In the genomic region with DNA sequence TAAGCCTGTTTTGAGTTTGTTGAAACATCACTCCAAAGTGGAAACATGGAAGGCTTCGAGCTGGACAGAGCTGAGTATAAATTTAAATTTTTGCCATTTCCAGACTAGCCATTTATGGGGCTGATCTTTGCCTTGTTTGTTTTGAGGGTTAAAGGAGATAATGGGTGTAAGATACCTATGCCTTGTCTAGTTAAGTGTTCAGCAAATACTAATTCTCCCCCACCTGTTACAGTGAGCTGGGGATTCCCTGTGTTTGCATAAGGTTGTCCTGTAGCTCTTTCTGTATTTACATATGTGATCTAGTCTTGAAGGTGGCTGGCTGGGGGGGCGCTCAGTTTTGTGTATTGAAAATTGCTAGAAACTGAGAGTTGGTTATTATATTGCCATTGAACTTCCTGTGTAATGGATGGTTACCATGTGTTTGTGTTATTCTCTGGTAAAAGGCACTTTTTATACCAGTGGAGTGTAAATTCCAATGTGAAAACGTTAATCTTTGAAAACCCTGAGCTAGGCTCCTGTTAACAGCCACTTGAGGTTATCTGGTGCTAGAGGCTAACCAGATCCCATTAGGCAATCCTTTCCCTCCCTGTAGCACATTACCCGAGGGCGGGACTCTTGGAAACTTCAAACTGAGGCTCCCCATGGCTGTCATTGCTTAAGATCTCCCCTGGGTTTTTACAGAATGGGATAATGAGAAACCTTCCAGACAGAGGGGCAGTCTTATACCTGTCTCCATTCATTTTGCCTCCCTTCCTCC, we compare ENCODE assay signal across 1 cellular context.
TF ChIP-seq lines count a peak whose summit lies in the region.

No MANE protein-coding gene starts in this region.

TF ChIP-seq in HepG2, 621 proteins besides CTCF, POLR2A, EP300 and RAD21 (continued from another document and continues in another):
- TF ChIP-seq SP1 (IDR thresholded peaks at IDR 0.05), result no peak
- TF ChIP-seq SP1 (CRISPR knock-in tag; IDR thresholded peaks at IDR 0.05), result no peak
- TF ChIP-seq ZNF484 (CRISPR knock-in tag; IDR thresholded peaks at IDR 0.05; ENCODE audit: borderline replicate concordance, low read depth), result no peak
- TF ChIP-seq ZFP37 (CRISPR knock-in tag; IDR thresholded peaks at IDR 0.05; ENCODE audit: borderline replicate concordance), result no peak
- no peak for TF ChIP-seq U2AF2 (IDR thresholded peaks at IDR 0.05; ENCODE audit: low read depth, low read length)
- TF ChIP-seq ZNF678 (CRISPR knock-in tag; IDR thresholded peaks at IDR 0.05), result no peak
- no peak for TF ChIP-seq NAIF1 (CRISPR knock-in tag; IDR thresholded peaks at IDR 0.05; ENCODE audit: borderline replicate concordance)
- TF ChIP-seq ZNF281 (CRISPR knock-in tag; IDR thresholded peaks at IDR 0.05; ENCODE audit: borderline replicate concordance), result peak; percentile 74; the same call in 1 of the 2 replicates
- TF ChIP-seq ZBTB1 (CRISPR knock-in tag; IDR thresholded peaks at IDR 0.05; ENCODE audit: borderline replicate concordance), result no peak
- no peak for TF ChIP-seq RFXANK (CRISPR knock-in tag; IDR thresholded peaks at IDR 0.05)
- no peak for TF ChIP-seq ATAD3A (CRISPR knock-in tag; IDR thresholded peaks at IDR 0.05)
- no peak for TF ChIP-seq NONO (IDR thresholded peaks at IDR 0.05)
- no peak; the same call in 1 of the 2 replicates for TF ChIP-seq NONO (CRISPR knock-in tag; conservative IDR thresholded peaks at IDR 0.05)
- no peak for TF ChIP-seq NFKBIZ (CRISPR knock-in tag; IDR thresholded peaks at IDR 0.05)
- TF ChIP-seq, protein P1, sequence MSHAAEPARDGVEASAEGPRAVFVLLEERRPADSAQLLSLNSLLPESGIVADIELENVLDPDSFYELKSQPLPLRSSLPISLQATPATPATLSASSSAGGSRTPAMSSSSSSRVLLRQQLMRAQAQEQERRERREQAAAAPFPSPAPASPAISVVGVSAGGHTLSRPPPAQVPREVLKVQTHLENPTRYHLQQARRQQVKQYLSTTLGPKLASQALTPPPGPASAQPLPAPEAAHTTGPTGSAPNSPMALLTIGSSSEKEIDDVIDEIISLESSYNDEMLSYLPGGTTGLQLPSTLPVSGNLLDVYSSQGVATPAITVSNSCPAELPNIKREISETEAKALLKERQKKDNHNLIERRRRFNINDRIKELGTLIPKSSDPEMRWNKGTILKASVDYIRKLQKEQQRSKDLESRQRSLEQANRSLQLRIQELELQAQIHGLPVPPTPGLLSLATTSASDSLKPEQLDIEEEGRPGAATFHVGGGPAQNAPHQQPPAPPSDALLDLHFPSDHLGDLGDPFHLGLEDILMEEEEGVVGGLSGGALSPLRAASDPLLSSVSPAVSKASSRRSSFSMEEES (CRISPR knock-in tag; IDR thresholded peaks at IDR 0.05), result no peak
- no peak for TF ChIP-seq FOXK2 (IDR thresholded peaks at IDR 0.05)
- no peak for TF ChIP-seq TOE1 (CRISPR knock-in tag; IDR thresholded peaks at IDR 0.05)
- TF ChIP-seq PHF21A (CRISPR knock-in tag; IDR thresholded peaks at IDR 0.05), result peak; percentile 78
- no peak for TF ChIP-seq ZNF225 (CRISPR knock-in tag; IDR thresholded peaks at IDR 0.05)
- TF ChIP-seq, protein P2, sequence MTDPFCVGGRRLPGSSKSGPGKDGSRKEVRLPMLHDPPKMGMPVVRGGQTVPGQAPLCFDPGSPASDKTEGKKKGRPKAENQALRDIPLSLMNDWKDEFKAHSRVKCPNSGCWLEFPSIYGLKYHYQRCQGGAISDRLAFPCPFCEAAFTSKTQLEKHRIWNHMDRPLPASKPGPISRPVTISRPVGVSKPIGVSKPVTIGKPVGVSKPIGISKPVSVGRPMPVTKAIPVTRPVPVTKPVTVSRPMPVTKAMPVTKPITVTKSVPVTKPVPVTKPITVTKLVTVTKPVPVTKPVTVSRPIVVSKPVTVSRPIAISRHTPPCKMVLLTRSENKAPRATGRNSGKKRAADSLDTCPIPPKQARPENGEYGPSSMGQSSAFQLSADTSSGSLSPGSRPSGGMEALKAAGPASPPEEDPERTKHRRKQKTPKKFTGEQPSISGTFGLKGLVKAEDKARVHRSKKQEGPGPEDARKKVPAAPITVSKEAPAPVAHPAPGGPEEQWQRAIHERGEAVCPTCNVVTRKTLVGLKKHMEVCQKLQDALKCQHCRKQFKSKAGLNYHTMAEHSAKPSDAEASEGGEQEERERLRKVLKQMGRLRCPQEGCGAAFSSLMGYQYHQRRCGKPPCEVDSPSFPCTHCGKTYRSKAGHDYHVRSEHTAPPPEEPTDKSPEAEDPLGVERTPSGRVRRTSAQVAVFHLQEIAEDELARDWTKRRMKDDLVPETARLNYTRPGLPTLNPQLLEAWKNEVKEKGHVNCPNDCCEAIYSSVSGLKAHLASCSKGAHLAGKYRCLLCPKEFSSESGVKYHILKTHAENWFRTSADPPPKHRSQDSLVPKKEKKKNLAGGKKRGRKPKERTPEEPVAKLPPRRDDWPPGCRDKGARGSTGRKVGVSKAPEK (CRISPR knock-in tag; IDR thresholded peaks at IDR 0.05; ENCODE audit: borderline replicate concordance), result no peak
- TF ChIP-seq ZNF160 (CRISPR knock-in tag; IDR thresholded peaks at IDR 0.05), result no peak
- no peak for TF ChIP-seq ZSCAN22 (CRISPR knock-in tag; IDR thresholded peaks at IDR 0.05)
- TF ChIP-seq, protein P3, sequence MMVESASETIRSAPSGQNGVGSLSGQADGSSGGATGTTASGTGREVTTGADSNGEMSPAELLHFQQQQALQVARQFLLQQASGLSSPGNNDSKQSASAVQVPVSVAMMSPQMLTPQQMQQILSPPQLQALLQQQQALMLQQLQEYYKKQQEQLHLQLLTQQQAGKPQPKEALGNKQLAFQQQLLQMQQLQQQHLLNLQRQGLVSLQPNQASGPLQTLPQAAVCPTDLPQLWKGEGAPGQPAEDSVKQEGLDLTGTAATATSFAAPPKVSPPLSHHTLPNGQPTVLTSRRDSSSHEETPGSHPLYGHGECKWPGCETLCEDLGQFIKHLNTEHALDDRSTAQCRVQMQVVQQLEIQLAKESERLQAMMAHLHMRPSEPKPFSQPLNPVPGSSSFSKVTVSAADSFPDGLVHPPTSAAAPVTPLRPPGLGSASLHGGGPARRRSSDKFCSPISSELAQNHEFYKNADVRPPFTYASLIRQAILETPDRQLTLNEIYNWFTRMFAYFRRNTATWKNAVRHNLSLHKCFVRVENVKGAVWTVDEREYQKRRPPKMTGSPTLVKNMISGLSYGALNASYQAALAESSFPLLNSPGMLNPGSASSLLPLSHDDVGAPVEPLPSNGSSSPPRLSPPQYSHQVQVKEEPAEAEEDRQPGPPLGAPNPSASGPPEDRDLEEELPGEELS (CRISPR knock-in tag; IDR thresholded peaks at IDR 0.05), result peak; percentile 87
- TF ChIP-seq ZNF224 (CRISPR knock-in tag; IDR thresholded peaks at IDR 0.05), result no peak
- no peak for TF ChIP-seq U2AF1 (optimal IDR thresholded peaks at IDR 0.05; ENCODE audit: low read depth, low read length)
- TF ChIP-seq ZNF740 (CRISPR knock-in tag; IDR thresholded peaks at IDR 0.05), result peak; percentile 94
- no peak for TF ChIP-seq NR3C1 (CRISPR knock-in tag; IDR thresholded peaks at IDR 0.05)
- TF ChIP-seq, protein P4, sequence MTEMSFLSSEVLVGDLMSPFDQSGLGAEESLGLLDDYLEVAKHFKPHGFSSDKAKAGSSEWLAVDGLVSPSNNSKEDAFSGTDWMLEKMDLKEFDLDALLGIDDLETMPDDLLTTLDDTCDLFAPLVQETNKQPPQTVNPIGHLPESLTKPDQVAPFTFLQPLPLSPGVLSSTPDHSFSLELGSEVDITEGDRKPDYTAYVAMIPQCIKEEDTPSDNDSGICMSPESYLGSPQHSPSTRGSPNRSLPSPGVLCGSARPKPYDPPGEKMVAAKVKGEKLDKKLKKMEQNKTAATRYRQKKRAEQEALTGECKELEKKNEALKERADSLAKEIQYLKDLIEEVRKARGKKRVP (CRISPR knock-in tag; IDR thresholded peaks at IDR 0.05), result peak in 1 of 2 experiments; percentile 37; a peak in 1 of 4 replicates
- TF ChIP-seq ADNP (CRISPR knock-in tag; IDR thresholded peaks at IDR 0.05), result no peak
- TF ChIP-seq ZNF260 (CRISPR knock-in tag; IDR thresholded peaks at IDR 0.05; ENCODE audit: borderline replicate concordance, low read depth), result no peak
- no peak for TF ChIP-seq ATM (IDR thresholded peaks at IDR 0.05; ENCODE audit: borderline replicate concordance)
- TF ChIP-seq, protein P5, sequence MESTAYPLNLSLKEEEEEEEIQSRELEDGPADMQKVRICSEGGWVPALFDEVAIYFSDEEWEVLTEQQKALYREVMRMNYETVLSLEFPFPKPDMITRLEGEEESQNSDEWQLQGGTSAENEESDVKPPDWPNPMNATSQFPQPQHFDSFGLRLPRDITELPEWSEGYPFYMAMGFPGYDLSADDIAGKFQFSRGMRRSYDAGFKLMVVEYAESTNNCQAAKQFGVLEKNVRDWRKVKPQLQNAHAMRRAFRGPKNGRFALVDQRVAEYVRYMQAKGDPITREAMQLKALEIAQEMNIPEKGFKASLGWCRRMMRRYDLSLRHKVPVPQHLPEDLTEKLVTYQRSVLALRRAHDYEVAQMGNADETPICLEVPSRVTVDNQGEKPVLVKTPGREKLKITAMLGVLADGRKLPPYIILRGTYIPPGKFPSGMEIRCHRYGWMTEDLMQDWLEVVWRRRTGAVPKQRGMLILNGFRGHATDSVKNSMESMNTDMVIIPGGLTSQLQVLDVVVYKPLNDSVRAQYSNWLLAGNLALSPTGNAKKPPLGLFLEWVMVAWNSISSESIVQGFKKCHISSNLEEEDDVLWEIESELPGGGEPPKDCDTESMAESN (CRISPR knock-in tag; conservative IDR thresholded peaks at IDR 0.05), result 0 out of 2 replicates have a peak, but pooled peaks have one; percentile 15
- TF ChIP-seq, protein P6, sequence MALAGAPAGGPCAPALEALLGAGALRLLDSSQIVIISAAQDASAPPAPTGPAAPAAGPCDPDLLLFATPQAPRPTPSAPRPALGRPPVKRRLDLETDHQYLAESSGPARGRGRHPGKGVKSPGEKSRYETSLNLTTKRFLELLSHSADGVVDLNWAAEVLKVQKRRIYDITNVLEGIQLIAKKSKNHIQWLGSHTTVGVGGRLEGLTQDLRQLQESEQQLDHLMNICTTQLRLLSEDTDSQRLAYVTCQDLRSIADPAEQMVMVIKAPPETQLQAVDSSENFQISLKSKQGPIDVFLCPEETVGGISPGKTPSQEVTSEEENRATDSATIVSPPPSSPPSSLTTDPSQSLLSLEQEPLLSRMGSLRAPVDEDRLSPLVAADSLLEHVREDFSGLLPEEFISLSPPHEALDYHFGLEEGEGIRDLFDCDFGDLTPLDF (CRISPR knock-in tag; IDR thresholded peaks at IDR 0.05), result 0 out of 2 replicates have a peak, but pooled peaks have one; percentile 38
- TF ChIP-seq HMG20B (CRISPR knock-in tag; conservative IDR thresholded peaks at IDR 0.05), result peak; percentile 88
- TF ChIP-seq PRDM4 (CRISPR knock-in tag; IDR thresholded peaks at IDR 0.05; ENCODE audit: borderline replicate concordance), result no peak
- TF ChIP-seq BCL6 (CRISPR knock-in tag; IDR thresholded peaks at IDR 0.05), result peak; percentile 86
- TF ChIP-seq FOXK1 (CRISPR knock-in tag; IDR thresholded peaks at IDR 0.05; ENCODE audit: borderline replicate concordance, low read depth), result peak; percentile 23; the same call in 1 of the 2 replicates
- no peak for TF ChIP-seq BORCS8-MEF2B (CRISPR knock-in tag; IDR thresholded peaks at IDR 0.05)
- TF ChIP-seq LCORL (IDR thresholded peaks at IDR 0.05), result no peak
- peak; percentile 60; the same call in 1 of the 2 replicates for TF ChIP-seq LCORL (CRISPR knock-in tag; IDR thresholded peaks at IDR 0.05)
- TF ChIP-seq MTF2 (CRISPR knock-in tag; IDR thresholded peaks at IDR 0.05; ENCODE audit: borderline replicate concordance), result no peak
- no peak for TF ChIP-seq PAWR (CRISPR knock-in tag; IDR thresholded peaks at IDR 0.05; ENCODE audit: borderline replicate concordance)
- no peak for TF ChIP-seq SMC3 (IDR thresholded peaks at IDR 0.05; ENCODE audit: low read length)
- 0 out of 2 replicates have a peak, but pooled peaks have one; percentile 25 for TF ChIP-seq CBFB (CRISPR knock-in tag; IDR thresholded peaks at IDR 0.05)
- TF ChIP-seq MBNL3 (CRISPR knock-in tag; conservative IDR thresholded peaks at IDR 0.05), result no peak
- TF ChIP-seq PLSCR1 (CRISPR knock-in tag; IDR thresholded peaks at IDR 0.05; ENCODE audit: borderline replicate concordance), result no peak
